ENCODE assay signal across 20 cellular contexts in the genomic region with DNA sequence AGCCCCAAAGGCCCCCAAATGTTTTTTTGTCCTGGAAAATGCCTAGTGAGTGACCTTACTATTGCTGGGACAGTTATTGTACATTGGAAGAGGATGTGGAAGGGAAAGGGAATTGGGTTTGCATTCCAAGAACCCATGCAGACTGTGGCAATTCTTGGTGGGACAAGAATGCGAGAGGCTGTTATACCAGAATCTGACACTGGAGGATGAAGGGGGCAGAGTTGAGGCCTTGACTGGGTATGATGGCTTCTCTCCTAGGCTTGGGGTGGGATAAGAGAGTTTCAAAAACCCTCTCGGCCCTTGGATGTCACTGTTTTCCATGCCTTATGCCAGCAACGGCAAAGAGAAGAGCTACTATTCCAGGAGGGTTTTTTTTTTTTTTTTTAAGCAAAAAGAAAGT.
"Had no signal": no experiment of that assay in that cellular context is flagged by ENCODE, and none has a peak within 500 bp of the region (broad histone marks: within the 10 kb centered on the region; RNA-seq: fewer than 3 reads in every experiment).

No MANE protein-coding gene starts in this region.

- H3K9me3 Mint-ChIP-seq: activated naive CD4-positive, alpha-beta T cell treated with anti-CD3 and anti-CD28 coated beads, Interleukin-2, amount 50 U/mL, for 24 hours; activated T-cell treated with anti-CD3 and anti-CD28 coated beads, Interleukin-2, amount 50 U/mL, for 72 hours; nephron; stimulated activated naive CD8-positive, alpha-beta T cell treated with anti-CD3 and anti-CD28 coated beads, Interleukin-15, Interleukin-2, amounts not matched to agents 100 ng/mL and 50 ng/mL, for 24 hours; T-helper 1 cell treated with Interleukin-12 subunit alpha and Interleukin-12 subunit beta and Interleukin-4 antibody, amounts not matched to agents 30 μg/mL and 1 μg/mL, for 36 hours had no signal

- DNase-seq: activated CD4-positive, alpha-beta T cell treated with anti-CD3 and anti-CD28 coated beads for 1 hour; activated CD8-positive, alpha-beta memory T cell treated with anti-CD3 and anti-CD28 coated beads for 24 hours; activated CD8-positive, alpha-beta memory T cell treated with anti-CD3 and anti-CD28 coated beads, Interleukin-2, amount 50 U/mL, for 48 hours; activated gamma-delta T cell; activated T-cell treated with anti-CD3 and anti-CD28 coated beads, Interleukin-2, amount 50 U/mL, for 72 hours; dorsolateral prefrontal cortex; heart left ventricle; left cardiac atrium; midbrain; occipital lobe; small intestine; stimulated activated CD4-positive, alpha-beta T cell treated with anti-CD3 and anti-CD28 coated beads, Interleukin-15, amount 100 ng/mL, for 24 hours; stimulated activated CD4-positive, alpha-beta T cell treated with anti-CD3 and anti-CD28 coated beads, Interleukin-2, amount 100 ng/mL, for 48 hours; transverse colon had no signal

- H3K4me3 ChIP-seq: dorsolateral prefrontal cortex, gastrocnemius medialis, heart left ventricle, lung, transverse colon had no signal

- H3K27ac Mint-ChIP-seq: activated naive CD4-positive, alpha-beta T cell treated with anti-CD3 and anti-CD28 coated beads, Interleukin-2, amount 50 U/mL, for 24 hours; activated T-cell treated with anti-CD3 and anti-CD28 coated beads, Interleukin-2, amount 50 U/mL, for 72 hours; nephron; stimulated activated naive CD8-positive, alpha-beta T cell treated with anti-CD3 and anti-CD28 coated beads, Interleukin-15, Interleukin-2, amounts not matched to agents 100 ng/mL and 50 ng/mL, for 24 hours; T-helper 1 cell treated with Interleukin-12 subunit alpha and Interleukin-12 subunit beta and Interleukin-4 antibody, amounts not matched to agents 30 μg/mL and 1 μg/mL, for 36 hours had no signal

- H3K27ac ChIP-seq: transverse colon had no signal

- H3K27me3 Mint-ChIP-seq: activated naive CD4-positive, alpha-beta T cell treated with anti-CD3 and anti-CD28 coated beads, Interleukin-2, amount 50 U/mL, for 24 hours; stimulated activated naive CD8-positive, alpha-beta T cell treated with anti-CD3 and anti-CD28 coated beads, Interleukin-15, Interleukin-2, amounts not matched to agents 100 ng/mL and 50 ng/mL, for 24 hours had no signal

- H3K4me1 Mint-ChIP-seq: activated naive CD4-positive, alpha-beta T cell treated with anti-CD3 and anti-CD28 coated beads, Interleukin-2, amount 50 U/mL, for 24 hours; nephron had no signal

- H3K4me3 Mint-ChIP-seq: activated naive CD4-positive, alpha-beta T cell treated with anti-CD3 and anti-CD28 coated beads, Interleukin-2, amount 50 U/mL, for 24 hours; activated T-cell treated with anti-CD3 and anti-CD28 coated beads, Interleukin-2, amount 50 U/mL, for 72 hours; nephron; stimulated activated naive CD8-positive, alpha-beta T cell treated with anti-CD3 and anti-CD28 coated beads, Interleukin-15, Interleukin-2, amounts not matched to agents 100 ng/mL and 50 ng/mL, for 24 hours; T-helper 1 cell treated with Interleukin-12 subunit alpha and Interleukin-12 subunit beta and Interleukin-4 antibody, amounts not matched to agents 30 μg/mL and 1 μg/mL, for 36 hours had no signal

- H3K4me1 ChIP-seq: transverse colon had no signal

- ATAC-seq: activated T-cell treated with anti-CD3 and anti-CD28 coated beads, Interleukin-2, amount 50 U/mL, for 72 hours had no signal

- H3K9me3 ChIP-seq: gastrocnemius medialis, heart left ventricle, transverse colon had no signal

- H3K36me3 ChIP-seq: gastrocnemius medialis, transverse colon had no signal

- H3K27me3 ChIP-seq: gastrocnemius medialis, transverse colon had no signal
